Comparison of ENCODE assay signal across 10 cellular contexts in genomic region chr18:23311346-23312103, GRCh38.
A peak's percentile ranks its signal among the peaks of the same experiment; 100 is the strongest.
DNase-seq lines count a peak whose midpoint lies in the region; ATAC-seq and TF ChIP-seq lines count a peak whose summit lies in the region.
"Had no signal": no experiment of that assay in that cellular context is flagged by ENCODE, and none has a peak within 500 bp of the region (broad histone marks: within the 10 kb centered on the region; RNA-seq: fewer than 3 reads in every experiment).

No MANE protein-coding gene starts in this region.

- no peaks in the 10 kb centered on the region for H3K9me2 ChIP-seq in SK-N-SH

- H3K4me2 ChIP-seq in SK-N-SH = peak overlapping the region; percentile 63

- peak overlapping the region; percentile 68; the same call in 1 of the 2 replicates for H3K9ac ChIP-seq in SK-N-SH

- TF ChIP-seq EP300 in SK-N-SH (IDR thresholded peaks at IDR 0.05; ENCODE audit: borderline replicate concordance in 1 of 2, low read depth in 1 of 2, low read length in 1 of 2) = peak in 1 of 2 experiments; percentile 36; a peak in 1 of 4 replicates

- WGBS in SK-N-SH (ENCODE audit: low lambda C conversion rate) = 63% methylated on average over 7 of the region's 7 CpGs

- POLR2A ChIA-PET in SK-N-SH (lab: Yijun Ruan, JAX) = no interaction called here

- no peak for TF ChIP-seq CTCF in AG09309 (IDR thresholded peaks at IDR 0.05; ENCODE audit: control insufficient read depth, insufficient read depth, low read depth, low read length, missing control alignments)
- TF ChIP-seq CTCF in SK-N-SH (IDR thresholded peaks at IDR 0.05) = no peak
- no peak for TF ChIP-seq CTCF in fibroblast of mammary gland (conservative IDR thresholded peaks at IDR 0.05; ENCODE audit: control insufficient read depth, insufficient read depth, low read depth, low read length)

- CTCF ChIA-PET in SK-N-SH (lab: Yijun Ruan, JAX) = interaction anchor here (1.3 to 1.4 kb wide), 2 partner anchors 9 to 180 kb away, joined by 3 to 4 read pairs; no protein-coding TSS in a partner anchor

- no peak for TF ChIP-seq RAD21 in SK-N-SH (IDR thresholded peaks at IDR 0.05; ENCODE audit: low read length)

- no peaks in the 10 kb centered on the region for H4K20me1 ChIP-seq in SK-N-SH (ENCODE audit: insufficient read depth)

- no peak for ATAC-seq in HG03196 (IDR thresholded peaks at IDR 0.05; ENCODE audit: unreplicated experiment)
- ATAC-seq in HG03139 (IDR thresholded peaks at IDR 0.05; ENCODE audit: unreplicated experiment) = no peak

- no peaks in the 10 kb centered on the region for H3K79me2 ChIP-seq in SK-N-SH (ENCODE audit: insufficient read depth)

- peak overlapping the region; percentile 29; the same call in 1 of the 2 replicates for H2AFZ ChIP-seq in SK-N-SH (ENCODE audit: low read depth)

- no peaks in the 10 kb centered on the region for H3K9me3 ChIP-seq in SK-N-SH

- no peaks in the 10 kb centered on the region for H3K36me3 ChIP-seq in SK-N-SH (replicated peaks in 1 of 2; ENCODE audit: control insufficient read depth in 1 of 2, insufficient read depth in 2 of 2, low read length in 1 of 2)

- H3K4me3 ChIP-seq in AG09309 (ENCODE audit: control insufficient read depth, low read depth, low read length) = no peak overlapping the region
- no peak overlapping the region for H3K4me3 ChIP-seq in SK-N-SH (ENCODE audit: low read depth in 2 of 2, low read length in 1 of 2)
- H3K4me3 ChIP-seq in fibroblast of mammary gland (ENCODE audit: control insufficient read depth, low read depth, low read length) = no peak overlapping the region

- H3K27ac ChIP-seq in SK-N-SH (ENCODE audit: low read depth in 2 of 2, low read length in 1 of 2) = peak overlapping the region in 1 of 2 experiments; percentile 95; a peak in 2 of 4 replicates

- peaks cover 27% of the 10 kb centered on the region for H3F3A ChIP-seq in SK-N-SH (replicated peaks; ENCODE audit: insufficient read depth)

- H3K27me3 ChIP-seq in SK-N-SH (ENCODE audit: insufficient read depth) = no peaks in the 10 kb centered on the region

- DNase-seq in AG09309 (ENCODE audit: low read depth) = peak; percentile 75
- no peak for DNase-seq in SK-N-SH
- peak; percentile 95 for DNase-seq in fibroblast of mammary gland (ENCODE audit: low read depth)
- DNase-seq in non-pigmented ciliary epithelial cell (ENCODE audit: low read depth) = peak; percentile 86
- DNase-seq in NCI-H524 treated with DMSO at 0.1 percent for 48 hours (lab: John Stamatoyannopoulos, UW) = no peak
- no peak for DNase-seq in stimulated activated CD4-positive, alpha-beta T cell treated with anti-CD3 and anti-CD28 coated beads, Interleukin-2, amount 100 ng/mL, for 24 hours
- DNase-seq: activated naive CD4-positive, alpha-beta T cell; NCI-H2081 had no signal

- H3K4me1 ChIP-seq in SK-N-SH (ENCODE audit: control insufficient read depth in 1 of 2, insufficient read depth in 2 of 2, low read depth in 1 of 2, low read length in 1 of 2) = peaks cover 6 to 37% of the 10 kb centered on the region in 2 experiments; a peak in 2 of 4 replicates

TF ChIP-seq in SK-N-SH, 30 proteins besides CTCF, POLR2A, EP300 and RAD21:
- TF ChIP-seq PBX3 (IDR thresholded peaks at IDR 0.05) (peak; percentile 71), MXI1 (IDR thresholded peaks at IDR 0.05; ENCODE audit: low read depth, low read length) (no peak), FOSL2 (IDR thresholded peaks at IDR 0.05; ENCODE audit: borderline replicate concordance, low read depth) (peak; percentile 8; the same call in 1 of the 2 replicates), YY1 (IDR thresholded peaks at IDR 0.05; ENCODE audit: low read depth) (no peak), JUND (IDR thresholded peaks at IDR 0.05) (0 out of 2 replicates have a peak, but pooled peaks have one; percentile 13), TCF12 (IDR thresholded peaks at IDR 0.05) (peak; percentile 41; the same call in 1 of the 2 replicates), NFIC (IDR thresholded peaks at IDR 0.05; ENCODE audit: borderline replicate concordance) (peak; percentile 74), RCOR1 (IDR thresholded peaks at IDR 0.05; ENCODE audit: low read length) (no peak), ZBTB33 (IDR thresholded peaks at IDR 0.05; ENCODE audit: borderline replicate concordance, low read depth) (no peak), RXRA (IDR thresholded peaks at IDR 0.05; ENCODE audit: borderline replicate concordance, low read depth) (no peak)

Comparison
In these comparisons a context has a peak if more than half of its experiments do, and no peak if none do; other contexts are left out.
1. DNase-seq: peak in AG09309 (single experiment), fibroblast of mammary gland (single experiment) and non-pigmented ciliary epithelial cell (single experiment); none in SK-N-SH (single experiment), NCI-H524 treated with DMSO at 0.1 percent for 48 hours (single experiment) and stimulated activated CD4-positive, alpha-beta T cell treated with anti-CD3 and anti-CD28 coated beads, Interleukin-2, amount 100 ng/mL, for 24 hours (0 of 2).